Comparison of ENCODE assay signal across 10 cellular contexts in the genomic region with DNA sequence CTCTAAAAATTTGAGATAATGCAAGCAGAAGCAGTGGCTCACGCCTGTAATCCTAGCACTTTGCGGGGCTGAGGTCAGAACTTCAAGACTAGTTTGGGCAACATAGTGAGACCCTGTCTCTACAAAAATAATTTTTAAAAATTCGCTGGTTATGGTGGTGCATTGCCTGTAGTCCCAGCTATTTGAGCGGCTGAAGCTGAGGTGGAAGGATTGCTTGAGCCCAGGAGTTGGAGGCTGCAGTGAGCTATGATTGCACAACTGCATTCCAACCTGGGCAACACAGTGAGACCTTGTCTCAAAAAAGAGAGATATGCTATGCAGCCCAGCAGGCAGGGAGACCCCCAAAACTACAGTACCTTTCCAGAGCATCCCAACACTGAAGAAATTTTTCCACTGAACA. TPM values are rescaled to one million over a fixed set of nuclear protein-coding genes. Genes with fewer than 3 reads are reported as not detected.
DNase-seq lines count a peak whose midpoint lies in the region; ATAC-seq and TF ChIP-seq lines count a peak whose summit lies in the region.
"Had no signal": no experiment of that assay in that cellular context is flagged by ENCODE, and none has a peak within 500 bp of the region (broad histone marks: within the 10 kb centered on the region; RNA-seq: fewer than 3 reads in every experiment).

No MANE protein-coding gene starts in this region.

- H2AK5ac ChIP-seq in neuronal stem cell (ENCODE audit: low read depth, low read length): no peak overlapping the region

- peaks cover 5% of the 10 kb centered on the region; the same call in 1 of the 2 replicates for H3F3A ChIP-seq in MM.1S (ENCODE audit: insufficient read depth, low read length)

- H2BK15ac ChIP-seq in neuronal stem cell (ENCODE audit: low read length): no peak overlapping the region

- ATAC-seq in GM21360 (IDR thresholded peaks at IDR 0.05; ENCODE audit: unreplicated experiment): no peak
- ATAC-seq in HG02763 (IDR thresholded peaks at IDR 0.05; ENCODE audit: unreplicated experiment): no peak
- ATAC-seq: activated CD4-positive, CD25-positive, alpha-beta regulatory T cell treated with anti-CD3 and anti-CD28 coated beads, Interleukin-2, amount 50 U/mL, for 24 hours had no signal

- H3K4me3 ChIP-seq in MM.1S (ENCODE audit: low read length) (no peak overlapping the region), mammary epithelial cell (replicated peaks in 1 of 3; ENCODE audit: insufficient read depth in 1 of 3, low read depth in 2 of 3, low read length in 3 of 3) (peak overlapping the region; percentile 95 to 96 (median 96)), muscle layer of duodenum (ENCODE audit: low read depth in 1 of 2, low read length in 2 of 2) (peak overlapping the region; percentile 24 to 28), neuronal stem cell (ENCODE audit: low read length in 2 of 2) (no peak overlapping the region)

- no peaks in the 10 kb centered on the region for H3K27me3 ChIP-seq in MM.1S (replicated peaks; ENCODE audit: insufficient read depth, low read length)
- no peaks in the 10 kb centered on the region for H3K27me3 ChIP-seq in mammary epithelial cell (ENCODE audit: insufficient read depth, low read length)
- H3K27me3 ChIP-seq in muscle layer of duodenum (ENCODE audit: low read depth, low read length): no peaks in the 10 kb centered on the region
- no peaks in the 10 kb centered on the region for H3K27me3 ChIP-seq in neuronal stem cell (ENCODE audit: control insufficient read depth in 3 of 3, insufficient read depth in 3 of 3, low read depth in 1 of 3, low read length in 3 of 3)

- CTCF ChIA-PET in mammary epithelial cell (lab: Charles Lee; ENCODE audit: low non-redundant PET): no interaction called here

- H2AFZ ChIP-seq in MM.1S (ENCODE audit: low read length) (no peak overlapping the region), mammary epithelial cell (ENCODE audit: low read depth, low read length) (no peak overlapping the region), neuronal stem cell (ENCODE audit: low read length) (no peak overlapping the region)

- H2BK5ac ChIP-seq in neuronal stem cell (ENCODE audit: low read length): no peak overlapping the region

- H3K79me2 ChIP-seq in MM.1S (ENCODE audit: low read length): peaks cover 26% of the 10 kb centered on the region
- H3K79me2 ChIP-seq in mammary epithelial cell (ENCODE audit: insufficient read depth, low read length): peaks cover 79% of the 10 kb centered on the region

- no peaks in the 10 kb centered on the region for H3K9me2 ChIP-seq in MM.1S (replicated peaks; ENCODE audit: insufficient read depth, low read length)

- no peak overlapping the region for H3K4ac ChIP-seq in neuronal stem cell (ENCODE audit: low read length)

- H3K36me3 ChIP-seq in MM.1S (replicated peaks; ENCODE audit: insufficient read depth, low read length) (peaks cover 14% of the 10 kb centered on the region; the same call in 1 of the 2 replicates), mammary epithelial cell (ENCODE audit: insufficient read depth, low read length) (peaks cover 39% of the 10 kb centered on the region), muscle layer of duodenum (ENCODE audit: control insufficient read depth in 1 of 2, insufficient read depth in 2 of 2, low read length in 2 of 2) (peaks cover 5 to 18% of the 10 kb centered on the region in 2 donors), neuronal stem cell (replicated peaks in 1 of 2; ENCODE audit: control insufficient read depth in 2 of 2, insufficient read depth in 2 of 2, low read length in 2 of 2) (peaks cover 5 to 44% of the 10 kb centered on the region in 2 donors)

- no peak overlapping the region for H4K91ac ChIP-seq in neuronal stem cell (ENCODE audit: low read depth, low read length, poor library complexity)

- H3K79me1 ChIP-seq in neuronal stem cell (ENCODE audit: low read depth, low read length): no peaks in the 10 kb centered on the region

- TF ChIP-seq CTCF in MM.1S (IDR thresholded peaks at IDR 0.05; ENCODE audit: low read length) (no peak), mammary epithelial cell (conservative IDR thresholded peaks at IDR 0.05 in 1 of 2, IDR thresholded peaks at IDR 0.05 in 1 of 2; ENCODE audit: extremely low read depth in 1 of 2, insufficient read depth in 1 of 2, low read depth in 1 of 2, low read length in 2 of 2) (no peak)

- H4K20me1 ChIP-seq in MM.1S (ENCODE audit: insufficient read depth, low read length) (no peaks in the 10 kb centered on the region), mammary epithelial cell (ENCODE audit: insufficient read depth, low read length) (no peaks in the 10 kb centered on the region)

- H3K23ac ChIP-seq in neuronal stem cell (ENCODE audit: low read depth, low read length, poor library complexity): no peak overlapping the region

- DNase-seq in Caki2 (ENCODE audit: low read depth): peak; percentile 8
- DNase-seq in MM.1S: no peak
- no peak for DNase-seq in mammary epithelial cell
- DNase-seq in neuronal stem cell (ENCODE audit: low spot score): no peak
- no peak for DNase-seq in germinal center (ENCODE audit: low spot score)
- DNase-seq: NCI-H187 treated with DMSO at 0.1 percent for 48 hours had no signal

- H4K8ac ChIP-seq in neuronal stem cell (ENCODE audit: low read depth, low read length): no peak overlapping the region

- BruUV-seq in mammary epithelial cell (replicated peaks; lab: Mats Ljungman, UMichigan): no TSS peak

- H3K4me2 ChIP-seq in MM.1S (ENCODE audit: low read depth, low read length): peak overlapping the region; percentile 5; the same call in 1 of the 2 replicates
- H3K4me2 ChIP-seq in mammary epithelial cell (ENCODE audit: insufficient read depth, low read depth, low read length): peak overlapping the region; percentile 86
- no peak overlapping the region for H3K4me2 ChIP-seq in neuronal stem cell (ENCODE audit: insufficient read depth, low read length, poor library complexity, severe bottlenecking)

- in situ Hi-C loops in Caki2 (cut with HindIII; ENCODE audit: low pct_unique_long_range_greater_than_20kb, low sequenced_read_pairs): no loop called here
- in situ Hi-C loops in mammary epithelial cell (cut with MboI; ENCODE audit: low sequenced_read_pairs in 2 of 2): loop anchor here in 1 of 2 donors (10.0 kb wide), 2 partner anchors 70 to 210 kb away; no protein-coding TSS in a partner anchor

- H3K14ac ChIP-seq in neuronal stem cell (ENCODE audit: low read length): no peak overlapping the region

- H3K27ac ChIP-seq in MM.1S (ENCODE audit: low read length) (no peak overlapping the region), mammary epithelial cell (ENCODE audit: insufficient read depth, low read depth, low read length) (peak overlapping the region; percentile 22), muscle layer of duodenum (ENCODE audit: low read length) (no peak overlapping the region), neuronal stem cell (replicated peaks; ENCODE audit: low read length) (no peak overlapping the region)

- H2BK120ac ChIP-seq in neuronal stem cell (ENCODE audit: low read depth, low read length): no peak overlapping the region

- H3K9me3 ChIP-seq in MM.1S (replicated peaks; ENCODE audit: insufficient read depth, low read length) (no peaks in the 10 kb centered on the region), mammary epithelial cell (replicated peaks; ENCODE audit: insufficient read depth, low read length) (no peaks in the 10 kb centered on the region), muscle layer of duodenum (ENCODE audit: control insufficient read depth in 1 of 2, low read length in 2 of 2) (no peaks in the 10 kb centered on the region), neuronal stem cell (replicated peaks in 1 of 2; ENCODE audit: control insufficient read depth in 2 of 2, insufficient read depth in 1 of 2, low read depth in 1 of 2, low read length in 2 of 2) (no peaks in the 10 kb centered on the region)

- no peak overlapping the region for H2BK12ac ChIP-seq in neuronal stem cell (ENCODE audit: low read length)

- 76% methylated on average over 3 of the region's 4 CpGs for WGBS in mammary epithelial cell (ENCODE audit: low coverage, missing lambda C conversion rate)
- no CpG with 5 or more reads among the region's 4 CpGs for WGBS in neuronal stem cell (ENCODE audit: extremely low coverage in 2 of 2, insufficient read length in 2 of 2, insufficient replicate concordance in 1 of 2), 2 donors

- intact Hi-C loops in mammary epithelial cell (cut with micrococcal nuclease): loop anchor here (5.0 kb wide), 1 partner anchor 147 kb away; no protein-coding TSS in a partner anchor

- H3K18ac ChIP-seq in neuronal stem cell (ENCODE audit: low read length): no peak overlapping the region

- no peak overlapping the region for H3K9ac ChIP-seq in MM.1S (ENCODE audit: low read length)
- H3K9ac ChIP-seq in mammary epithelial cell (ENCODE audit: insufficient read depth, low read length): peak overlapping the region; percentile 50
- no peak overlapping the region for H3K9ac ChIP-seq in neuronal stem cell (ENCODE audit: low read depth, low read length, poor library complexity)

- dilution Hi-C loops in mammary epithelial cell (cut with HindIII; ENCODE audit: low sequenced_read_pairs): no loop called here

- peaks cover 7% of the 10 kb centered on the region for H3K4me1 ChIP-seq in MM.1S (ENCODE audit: low read length)
- peaks cover 34% of the 10 kb centered on the region for H3K4me1 ChIP-seq in mammary epithelial cell (ENCODE audit: insufficient read depth, low read length)
- peaks cover 0 to 9% of the 10 kb centered on the region in 2 donors for H3K4me1 ChIP-seq in muscle layer of duodenum (ENCODE audit: control insufficient read depth in 1 of 2, insufficient read depth in 2 of 2, low read length in 2 of 2)
- peaks cover 2 to 3% of the 10 kb centered on the region in 2 donors for H3K4me1 ChIP-seq in neuronal stem cell (ENCODE audit: control insufficient read depth in 2 of 2, insufficient read depth in 1 of 2, low read depth in 1 of 2, low read length in 2 of 2)

RNA-seq across cellular contexts. Expression of gene CTSC, which starts 2.3 kb away (rescaled TPM):
- 485 and 493 TPM in 2 replicates for total RNA-seq in Caki2 (2014; rRNA removed; shearing (Covaris generic); ENCODE audit: low replicate concordance)
- total RNA-seq in mammary epithelial cell: 100 to 1,000 TPM; 192 to 609 TPM
- polyA plus RNA-seq in mammary epithelial cell: 776 TPM
- 436 TPM for polyA minus RNA-seq in mammary epithelial cell
- 63.6 TPM for polyA plus RNA-seq in neuronal stem cell (2013, experiment 1 of 2)
- 61.4 TPM for polyA plus RNA-seq in neuronal stem cell (2013, experiment 2 of 2)

Comparison
In these comparisons a context has a peak if more than half of its experiments do, and no peak if none do; other contexts are left out.
1. H3K4me3 ChIP-seq: peak in mammary epithelial cell (3 of 3) and muscle layer of duodenum (2 of 2); none in MM.1S (single experiment) and neuronal stem cell (0 of 2).